Comparison of ENCODE assay signal across 8 cellular contexts in the genomic region with DNA sequence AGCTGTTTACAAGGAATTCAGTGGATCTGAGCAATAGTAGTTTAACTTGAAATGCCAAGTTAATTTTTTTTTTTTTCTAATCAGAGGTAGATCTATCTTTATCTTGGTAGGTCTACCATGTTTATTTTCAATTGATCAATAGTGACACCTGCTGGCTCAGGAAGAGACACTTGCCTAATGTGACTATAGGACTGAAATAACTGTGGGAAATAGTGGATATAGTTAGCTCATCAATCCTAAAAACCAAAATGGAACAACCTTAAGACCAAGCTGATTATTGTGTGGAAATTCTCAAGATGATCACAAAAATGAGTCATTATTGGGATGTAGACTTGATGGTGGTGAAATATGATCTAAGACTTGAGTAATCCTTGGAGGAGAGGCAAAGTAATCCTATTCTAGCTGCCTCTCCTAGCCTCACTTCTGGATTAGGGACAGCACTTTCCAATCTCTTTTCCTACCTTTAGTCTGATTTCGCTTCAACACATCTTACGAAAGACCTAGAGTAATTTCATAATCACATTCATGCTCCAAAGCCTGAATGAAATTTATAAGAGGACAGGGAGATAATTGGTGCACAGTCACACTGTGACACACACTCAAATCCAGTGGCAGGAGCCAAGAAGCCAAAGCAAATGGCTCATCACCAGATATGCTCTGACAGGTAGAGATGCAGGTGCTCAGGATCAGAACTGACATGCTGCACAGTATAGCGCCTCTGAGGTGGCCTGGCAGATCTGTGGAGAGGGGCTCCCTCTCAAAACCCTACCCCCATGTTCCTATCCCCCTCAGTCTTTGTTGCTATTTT.
DNase-seq lines count a peak whose midpoint lies in the region; ATAC-seq and TF ChIP-seq lines count a peak whose summit lies in the region.

No MANE protein-coding gene starts in this region.

- H3K27ac Mint-ChIP-seq in activated CD8-positive, alpha-beta memory T cell treated with anti-CD3 and anti-CD28 coated beads, Interleukin-2, amount 10 ng/mL, durations not matched to agents 7 days and 5 days, result no peak overlapping the region
- no peak overlapping the region for H3K27ac Mint-ChIP-seq in nephron

- H3K4me1 Mint-ChIP-seq in activated CD8-positive, alpha-beta memory T cell treated with anti-CD3 and anti-CD28 coated beads, Interleukin-2, amount 10 ng/mL, durations not matched to agents 7 days and 5 days, result no peaks in the 10 kb centered on the region
- H3K4me1 Mint-ChIP-seq in nephron, result no peaks in the 10 kb centered on the region

- intact Hi-C loops in colonic mucosa (cut with DNase I), result no loop called here

- H3K9me3 ChIP-seq in colonic mucosa, result no peaks in the 10 kb centered on the region

- H3K4me1 ChIP-seq in colonic mucosa, result no peaks in the 10 kb centered on the region

- H3K27me3 ChIP-seq in colonic mucosa, result no peaks in the 10 kb centered on the region

- H3K9me3 Mint-ChIP-seq in activated CD8-positive, alpha-beta memory T cell treated with anti-CD3 and anti-CD28 coated beads, Interleukin-2, amount 10 ng/mL, durations not matched to agents 7 days and 5 days (ENCODE audit: low read depth), result no peaks in the 10 kb centered on the region
- no peaks in the 10 kb centered on the region for H3K9me3 Mint-ChIP-seq in nephron

- H3K4me3 ChIP-seq in colonic mucosa, result no peak overlapping the region
- H3K4me3 ChIP-seq in coronary artery, result no peak overlapping the region

- H3K4me3 Mint-ChIP-seq in activated CD8-positive, alpha-beta memory T cell treated with anti-CD3 and anti-CD28 coated beads, Interleukin-2, amount 10 ng/mL, durations not matched to agents 7 days and 5 days, result no peak overlapping the region
- H3K4me3 Mint-ChIP-seq in nephron, result no peak overlapping the region

- no peak overlapping the region for H3K9ac ChIP-seq in colonic mucosa (ENCODE audit: low read depth in 2 of 2, low read length in 2 of 2)

- H3K36me3 Mint-ChIP-seq in activated CD8-positive, alpha-beta memory T cell treated with anti-CD3 and anti-CD28 coated beads, Interleukin-2, amount 10 ng/mL, durations not matched to agents 7 days and 5 days, result no peaks in the 10 kb centered on the region
- no peaks in the 10 kb centered on the region for H3K36me3 Mint-ChIP-seq in nephron (ENCODE audit: low read depth)

- TF ChIP-seq CTCF in colonic mucosa (IDR thresholded peaks at IDR 0.05) (peak; percentile 46), nephron (IDR thresholded peaks at IDR 0.05; ENCODE audit: unreplicated experiment in 3 of 3) (peak in 2 of 3 experiments; percentile 40 to 57), coronary artery (IDR thresholded peaks at IDR 0.05) (no peak)

- CTCF ChIA-PET in activated CD8-positive, alpha-beta memory T cell treated with anti-CD3 and anti-CD28 coated beads, Interleukin-2, amount 10 ng/mL, durations not matched to agents 7 days and 5 days (lab: Charles Lee), result interaction anchor here (0.7 to 1.4 kb wide), 3 partner anchors 8 to 965 kb away, joined by 3 to 5 read pairs (median 3); no protein-coding TSS in a partner anchor

- no peak for DNase-seq in activated CD8-positive, alpha-beta memory T cell treated with anti-CD3 and anti-CD28 coated beads, Interleukin-2, amount 10 ng/mL, durations not matched to agents 7 days and 5 days
- DNase-seq in activated CD8-positive, alpha-beta memory T cell treated with anti-CD3 and anti-CD28 coated beads, Interleukin-2, amount 50 U/mL, for 4 hours, result no peak
- DNase-seq in NCI-H2227 (lab: John Stamatoyannopoulos, UW; ENCODE audit: unreplicated experiment) (peak; percentile 49), colonic mucosa (peak; percentile 19), coronary artery (ENCODE audit: low spot score) (no peak)

- H3K36me3 ChIP-seq in colonic mucosa, result no peaks in the 10 kb centered on the region

- peak; percentile 58 for ATAC-seq in activated CD8-positive, alpha-beta memory T cell treated with anti-CD3 and anti-CD28 coated beads, Interleukin-2, amount 10 ng/mL, durations not matched to agents 7 days and 5 days
- ATAC-seq in HG02623 (IDR thresholded peaks at IDR 0.05; ENCODE audit: unreplicated experiment) (peak; percentile 64), GM21619 (IDR thresholded peaks at IDR 0.05; ENCODE audit: unreplicated experiment) (no peak)

- peaks cover 27% of the 10 kb centered on the region for H3K27me3 Mint-ChIP-seq in activated CD8-positive, alpha-beta memory T cell treated with anti-CD3 and anti-CD28 coated beads, Interleukin-2, amount 10 ng/mL, durations not matched to agents 7 days and 5 days
- H3K27me3 Mint-ChIP-seq in nephron (ENCODE audit: low read depth), result no peaks in the 10 kb centered on the region

- H3K27ac ChIP-seq in colonic mucosa, result no peak overlapping the region
- H3K27ac ChIP-seq in coronary artery, result no peak overlapping the region

Comparison
In these comparisons a context has a peak if more than half of its experiments do, and no peak if none do; other contexts are left out.
1. DNase-seq: peak in NCI-H2227 (single experiment) and colonic mucosa (single experiment); none in activated CD8-positive, alpha-beta memory T cell treated with anti-CD3 and anti-CD28 coated beads, Interleukin-2, amount 10 ng/mL, durations not matched to agents 7 days and 5 days (single experiment), activated CD8-positive, alpha-beta memory T cell treated with anti-CD3 and anti-CD28 coated beads, Interleukin-2, amount 50 U/mL, for 4 hours (single experiment) and coronary artery (single experiment).